Comparison of ENCODE assay signal across 23 cellular contexts in genomic region chr9:88737876-88738275, GRCh38.
"Had no signal": no experiment of that assay in that cellular context is flagged by ENCODE, and none has a peak within 500 bp of the region (broad histone marks: within the 10 kb centered on the region; RNA-seq: fewer than 3 reads in every experiment).

No MANE protein-coding gene starts in this region.

- H3K36me3 ChIP-seq: left lung, spleen had no signal

- ATAC-seq: activated CD8-positive, alpha-beta T cell treated with anti-CD3 and anti-CD28 coated beads for 36 hours; activated T-helper 17 cell treated with anti-CD3 and anti-CD28 coated beads, Interleukin-2, amount 50 U/mL, for 72 hours; effector memory CD8-positive, alpha-beta T cell; left lung; mucosa of descending colon; sciatic nerve; stimulated activated naive B cell treated with anti-CD40 and anti-IgM and Interleukin-4, amounts not matched to agents 10 μg/mL and 1 μg/mL and 100 μg/mL, for 72 hours; T-cell had no signal

- H3K36me3 Mint-ChIP-seq: activated naive CD8-positive, alpha-beta T cell treated with anti-CD3 and anti-CD28 coated beads for 36 hours; naive B cell; stimulated activated naive B cell treated with anti-CD40 and anti-IgM and Interleukin-4, amounts not matched to agents 10 μg/mL and 1 μg/mL and 100 μg/mL, for 72 hours; T-cell had no signal

- H3K4me1 ChIP-seq: body of pancreas, left lung, spleen had no signal

- H3K27ac ChIP-seq: body of pancreas, left lung, spleen had no signal

- H3K9me3 Mint-ChIP-seq: activated CD4-positive, alpha-beta T cell treated with anti-CD3 and anti-CD28 coated beads, Interleukin-2, amount 10 ng/mL, durations not matched to agents 24 days and 14 days; activated CD8-positive, alpha-beta T cell treated with anti-CD3 and anti-CD28 coated beads for 36 hours; activated naive CD8-positive, alpha-beta T cell treated with anti-CD3 and anti-CD28 coated beads for 36 hours; activated T-helper 17 cell treated with anti-CD3 and anti-CD28 coated beads, Interleukin-2, amount 50 U/mL, for 72 hours; effector memory CD8-positive, alpha-beta T cell; naive B cell; stimulated activated naive B cell treated with anti-CD40 and anti-IgM and Interleukin-4, amounts not matched to agents 10 μg/mL and 1 μg/mL and 100 μg/mL, for 72 hours; T-cell had no signal

- H3K4me1 Mint-ChIP-seq: activated CD4-positive, alpha-beta T cell treated with anti-CD3 and anti-CD28 coated beads, Interleukin-2, amount 10 ng/mL, durations not matched to agents 24 days and 14 days; activated naive CD8-positive, alpha-beta T cell treated with anti-CD3 and anti-CD28 coated beads for 36 hours; activated T-helper 17 cell treated with anti-CD3 and anti-CD28 coated beads, Interleukin-2, amount 50 U/mL, for 72 hours; naive B cell; stimulated activated naive B cell treated with anti-CD40 and anti-IgM and Interleukin-4, amounts not matched to agents 10 μg/mL and 1 μg/mL and 100 μg/mL, for 72 hours; T-cell had no signal

- H3K27ac Mint-ChIP-seq: activated CD4-positive, alpha-beta T cell treated with anti-CD3 and anti-CD28 coated beads, Interleukin-2, amount 10 ng/mL, durations not matched to agents 24 days and 14 days; activated CD8-positive, alpha-beta T cell treated with anti-CD3 and anti-CD28 coated beads for 36 hours; activated naive CD8-positive, alpha-beta T cell treated with anti-CD3 and anti-CD28 coated beads for 36 hours; activated T-helper 17 cell treated with anti-CD3 and anti-CD28 coated beads, Interleukin-2, amount 50 U/mL, for 72 hours; effector memory CD8-positive, alpha-beta T cell; stimulated activated naive B cell treated with anti-CD40 and anti-IgM and Interleukin-4, amounts not matched to agents 10 μg/mL and 1 μg/mL and 100 μg/mL, for 72 hours; T-cell had no signal

- H3K4me3 ChIP-seq: body of pancreas, left lung, mucosa of descending colon, spleen had no signal

- H3K9me3 ChIP-seq: body of pancreas, left lung, mucosa of descending colon, spleen had no signal

- DNase-seq: activated CD4-positive, alpha-beta T cell treated with anti-CD3 and anti-CD28 coated beads, Interleukin-2, amount 10 ng/mL, durations not matched to agents 24 days and 14 days; activated CD8-positive, alpha-beta T cell treated with anti-CD3 and anti-CD28 coated beads for 36 hours; activated naive CD4-positive, alpha-beta T cell; activated naive CD8-positive, alpha-beta T cell treated with anti-CD3 and anti-CD28 coated beads for 36 hours; activated T-cell treated with anti-CD3 and anti-CD28 coated beads, Interleukin-2, amount 50 U/mL, for 1 hour; body of pancreas; central memory CD4-positive, alpha-beta T cell; cortex of kidney; effector memory CD8-positive, alpha-beta T cell; foreskin melanocyte; glutamatergic neuron; hypothalamus; left lung; mucosa of descending colon; naive B cell; spleen; stimulated activated CD4-positive, alpha-beta T cell treated with anti-CD3 and anti-CD28 coated beads, Interleukin-4, amount 100 ng/mL, for 4 hours; stimulated activated naive B cell treated with anti-CD40 and anti-IgM and Interleukin-4, amounts not matched to agents 10 μg/mL and 1 μg/mL and 100 μg/mL, for 72 hours; T-cell; T-helper 9 cell had no signal

- H3K27me3 ChIP-seq: body of pancreas, left lung had no signal

- H3K4me3 Mint-ChIP-seq: activated CD4-positive, alpha-beta T cell treated with anti-CD3 and anti-CD28 coated beads, Interleukin-2, amount 10 ng/mL, durations not matched to agents 24 days and 14 days; activated CD8-positive, alpha-beta T cell treated with anti-CD3 and anti-CD28 coated beads for 36 hours; activated naive CD8-positive, alpha-beta T cell treated with anti-CD3 and anti-CD28 coated beads for 36 hours; activated T-helper 17 cell treated with anti-CD3 and anti-CD28 coated beads, Interleukin-2, amount 50 U/mL, for 72 hours; effector memory CD8-positive, alpha-beta T cell; naive B cell; neural crest cell; stimulated activated naive B cell treated with anti-CD40 and anti-IgM and Interleukin-4, amounts not matched to agents 10 μg/mL and 1 μg/mL and 100 μg/mL, for 72 hours; T-cell had no signal
